ENCODE assay signal across 8 cellular contexts in the genomic region with DNA sequence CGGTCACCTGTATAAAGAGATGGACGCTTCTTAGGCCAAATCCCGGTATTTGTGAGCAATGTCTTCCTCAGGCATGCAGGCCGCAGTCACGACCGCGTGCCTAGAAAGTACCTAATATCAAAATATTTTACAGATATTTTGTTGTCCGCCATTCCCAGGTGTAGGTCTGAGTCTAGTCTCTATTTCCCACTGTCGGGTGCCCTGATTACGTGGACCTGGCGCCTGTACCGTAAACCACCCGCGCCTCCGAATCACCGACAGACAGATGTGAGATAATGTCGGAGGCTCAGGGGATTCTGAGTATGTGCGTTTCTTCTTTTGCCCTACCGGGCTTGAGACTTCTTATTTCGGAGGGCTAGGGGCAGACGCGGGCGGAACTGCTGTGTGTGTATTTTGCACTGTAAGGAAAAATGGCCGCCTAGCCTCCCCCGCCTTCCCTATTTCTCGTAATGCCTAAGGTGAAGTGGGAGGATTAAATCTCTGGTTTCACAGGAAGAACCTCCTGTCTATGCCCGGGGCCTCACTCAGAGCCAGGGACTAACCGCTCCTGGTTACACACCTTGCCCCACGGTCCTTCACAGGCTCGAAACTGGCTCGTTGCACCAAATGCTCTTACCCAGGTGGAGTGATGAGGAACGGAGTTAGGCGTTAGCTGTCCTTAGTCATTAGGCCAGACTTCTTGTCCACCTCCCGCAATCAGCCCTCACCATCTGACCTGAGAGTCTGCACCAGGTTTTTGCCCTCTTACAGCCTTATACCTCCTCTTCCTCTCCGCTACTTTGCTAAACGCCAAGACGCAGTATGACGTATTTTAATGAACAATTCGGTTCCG. TPM values are rescaled to one million over a fixed set of nuclear protein-coding genes. Genes with fewer than 3 reads are reported as not detected.
A peak's percentile ranks its signal among the peaks of the same experiment; 100 is the strongest.
DNase-seq lines count a peak whose midpoint lies in the region; ATAC-seq, FAIRE-seq and TF ChIP-seq lines count a peak whose summit lies in the region.

No MANE protein-coding gene starts in this region.

- ATAC-seq in A549 = peak; percentile 82 to 83
- no peak for ATAC-seq in left colon

- H3K9me3 ChIP-seq in A549 = no peaks in the 10 kb centered on the region
- no peaks in the 10 kb centered on the region for H3K9me3 ChIP-seq in small intestine (ENCODE audit: control insufficient read depth, low read depth)

- H3K36me3 ChIP-seq in small intestine (ENCODE audit: control insufficient read depth in 2 of 2, insufficient read depth in 2 of 2, low read length in 2 of 2) = no peaks in the 10 kb centered on the region

- no peak for FAIRE-seq in A549 (lab: Jason Lieb, UNC)
- no peak for FAIRE-seq in small intestine (lab: Jason Lieb, UNC)

- POLR2A ChIA-PET in A549 (lab: Yijun Ruan, JAX) = no interaction called here

- H3K4me3 ChIP-seq in A549 = peak overlapping the region; percentile 59
- H3K4me3 ChIP-seq in epithelial cell of proximal tubule (ENCODE audit: low read depth, low read length) = peak overlapping the region; percentile 71
- H3K4me3 ChIP-seq in small intestine (ENCODE audit: low read depth in 1 of 2, low read length in 2 of 2) = peak overlapping the region in 1 of 2 donors; percentile 54

- TF ChIP-seq EP300 in A549 (IDR thresholded peaks at IDR 0.05) = no peak

- TF ChIP-seq POLR2A in A549 (IDR thresholded peaks at IDR 0.05; ENCODE audit: low read length) = no peak

- TF ChIP-seq CTCF in A549 (IDR thresholded peaks at IDR 0.05) = no peak
- no peak for TF ChIP-seq CTCF in epithelial cell of proximal tubule (conservative IDR thresholded peaks at IDR 0.05; ENCODE audit: low read depth, low read length)

- H3K4me1 ChIP-seq in A549 = peaks cover 6% of the 10 kb centered on the region; the same call in 1 of the 3 replicates
- peaks cover 0 to 2% of the 10 kb centered on the region in 2 donors for H3K4me1 ChIP-seq in small intestine (ENCODE audit: control insufficient read depth in 2 of 2, insufficient read depth in 1 of 2, low read depth in 1 of 2, low read length in 1 of 2)

- CTCF ChIA-PET in A549 (lab: Yijun Ruan, JAX) = no interaction called here

- no peak for TF ChIP-seq RAD21 in A549 (conservative IDR thresholded peaks at IDR 0.05 in 1 of 2, IDR thresholded peaks at IDR 0.05 in 1 of 2)

- no peaks in the 10 kb centered on the region for H3K27me3 ChIP-seq in small intestine (ENCODE audit: control insufficient read depth in 2 of 2, insufficient read depth in 2 of 2, low read length in 2 of 2)

- intact Hi-C loops in left colon (cut with DNase I, micrococcal nuclease) = no loop called here

- peak overlapping the region; percentile 75 for H3K4me2 ChIP-seq in A549

- DNase-seq in A549 (ENCODE audit: low read depth in 1 of 2, low spot score in 1 of 2) (peak; percentile 8 to 47), H4 (ENCODE audit: low spot score) (peak; percentile 5), SKM-1 treated with dmso at 0.1 percent for 144 hours (lab: John Stamatoyannopoulos, UW; ENCODE audit: unreplicated experiment) (peak; percentile 23), epithelial cell of proximal tubule (ENCODE audit: low read depth) (no peak), small intestine (peak; percentile 36), left colon (no peak), mucosa of gallbladder (ENCODE audit: low spot score) (no peak), NCI-H146 (lab: John Stamatoyannopoulos, UW) (no peak)

- H3K27ac ChIP-seq in A549 (peak overlapping the region; percentile 75 to 88), small intestine (ENCODE audit: low read depth in 1 of 2, low read length in 1 of 2) (peak overlapping the region in 1 of 2 donors; percentile 93)

- under 1% methylated on average over 37 of the region's 40 CpGs for WGBS in A549 (ENCODE audit: missing lambda C conversion rate)
- WGBS in small intestine, 3 donors = 1% methylated on average over 33 to 40 of the region's 40 CpGs; no CpG with 5 or more reads in 1 of the 3 donors

TF ChIP-seq in A549, 52 proteins besides CTCF, POLR2A, EP300 and RAD21:
- no peak for TF ChIP-seq SMC3 (IDR thresholded peaks at IDR 0.05)
- TF ChIP-seq, protein P1, sequence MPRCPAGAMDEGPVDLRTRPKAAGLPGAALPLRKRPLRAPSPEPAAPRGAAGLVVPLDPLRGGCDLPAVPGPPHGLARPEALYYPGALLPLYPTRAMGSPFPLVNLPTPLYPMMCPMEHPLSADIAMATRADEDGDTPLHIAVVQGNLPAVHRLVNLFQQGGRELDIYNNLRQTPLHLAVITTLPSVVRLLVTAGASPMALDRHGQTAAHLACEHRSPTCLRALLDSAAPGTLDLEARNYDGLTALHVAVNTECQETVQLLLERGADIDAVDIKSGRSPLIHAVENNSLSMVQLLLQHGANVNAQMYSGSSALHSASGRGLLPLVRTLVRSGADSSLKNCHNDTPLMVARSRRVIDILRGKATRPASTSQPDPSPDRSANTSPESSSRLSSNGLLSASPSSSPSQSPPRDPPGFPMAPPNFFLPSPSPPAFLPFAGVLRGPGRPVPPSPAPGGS (IDR thresholded peaks at IDR 0.05) = no peak
- TF ChIP-seq PHF8 (IDR thresholded peaks at IDR 0.05; ENCODE audit: borderline replicate concordance, low read depth) = no peak
- TF ChIP-seq CHD4 (IDR thresholded peaks at IDR 0.05; ENCODE audit: borderline replicate concordance) = no peak
- TF ChIP-seq CHD2 (IDR thresholded peaks at IDR 0.05; ENCODE audit: low read length, partially characterized antibody) = no peak
- TF ChIP-seq ZNF302 (CRISPR knock-in tag; IDR thresholded peaks at IDR 0.05) = no peak
- TF ChIP-seq MAX (IDR thresholded peaks at IDR 0.05) = no peak
- no peak for TF ChIP-seq KDM1A (IDR thresholded peaks at IDR 0.05; ENCODE audit: low read depth)
- TF ChIP-seq, protein P2, sequence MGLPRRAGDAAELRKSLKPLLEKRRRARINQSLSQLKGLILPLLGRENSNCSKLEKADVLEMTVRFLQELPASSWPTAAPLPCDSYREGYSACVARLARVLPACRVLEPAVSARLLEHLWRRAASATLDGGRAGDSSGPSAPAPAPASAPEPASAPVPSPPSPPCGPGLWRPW (IDR thresholded peaks at IDR 0.05) = no peak
TF ChIP-seq in A549: peak in this region for 0.

RNA-seq across cellular contexts. Expression of gene USP9Y, which starts 38.1 kb away (rescaled TPM):
- polyA plus RNA-seq in A549 (2011; rRNA removed) = 28.8 and 29.6 TPM in 2 replicates
- 6.3 and 6.6 TPM in 2 replicates for polyA plus RNA-seq in A549 (2012; cell fraction: cytosol; rRNA removed)
- 11.1 and 14.3 TPM in 2 replicates for polyA plus RNA-seq in A549 (2012; cell fraction: nucleus; rRNA removed)
- polyA plus RNA-seq in A549 (2017; fragmentation: RNase III; extraction: RNeasy Plus Mini Kit Qiagen cat#74134 plus additional on column Dnase treatment) = 6.2 to 6.6 TPM (median 6.3 TPM) in 3 replicates
- 25.3 and 30.9 TPM in 2 replicates for polyA minus RNA-seq in A549 (2011; rRNA and poly(A)+ RNA removed)
- total RNA-seq in H4 (2014; rRNA removed; shearing (Covaris generic)) = 10.9 and 14.4 TPM in 2 replicates
- 12.4 and 25.7 TPM in 2 replicates for total RNA-seq in epithelial cell of proximal tubule
- polyA plus RNA-seq in small intestine = 1 to 10 TPM in 2 of 3 donors, not detected in 1; 2.0 to 8.3 TPM
- not detected for total RNA-seq in left colon
- 0.12 TPM for total RNA-seq in mucosa of gallbladder

Comparison
In these comparisons a context has a peak if more than half of its experiments do, and no peak if none do; other contexts are left out.
1. DNase-seq: peak in A549 (2 of 2), H4 (single experiment), SKM-1 treated with dmso at 0.1 percent for 144 hours (single experiment) and small intestine (single experiment); none in epithelial cell of proximal tubule (single experiment), left colon (0 of 2), mucosa of gallbladder (single experiment) and NCI-H146 (single experiment).